Comparison of ENCODE assay signal across 8 cellular contexts in the genomic region with DNA sequence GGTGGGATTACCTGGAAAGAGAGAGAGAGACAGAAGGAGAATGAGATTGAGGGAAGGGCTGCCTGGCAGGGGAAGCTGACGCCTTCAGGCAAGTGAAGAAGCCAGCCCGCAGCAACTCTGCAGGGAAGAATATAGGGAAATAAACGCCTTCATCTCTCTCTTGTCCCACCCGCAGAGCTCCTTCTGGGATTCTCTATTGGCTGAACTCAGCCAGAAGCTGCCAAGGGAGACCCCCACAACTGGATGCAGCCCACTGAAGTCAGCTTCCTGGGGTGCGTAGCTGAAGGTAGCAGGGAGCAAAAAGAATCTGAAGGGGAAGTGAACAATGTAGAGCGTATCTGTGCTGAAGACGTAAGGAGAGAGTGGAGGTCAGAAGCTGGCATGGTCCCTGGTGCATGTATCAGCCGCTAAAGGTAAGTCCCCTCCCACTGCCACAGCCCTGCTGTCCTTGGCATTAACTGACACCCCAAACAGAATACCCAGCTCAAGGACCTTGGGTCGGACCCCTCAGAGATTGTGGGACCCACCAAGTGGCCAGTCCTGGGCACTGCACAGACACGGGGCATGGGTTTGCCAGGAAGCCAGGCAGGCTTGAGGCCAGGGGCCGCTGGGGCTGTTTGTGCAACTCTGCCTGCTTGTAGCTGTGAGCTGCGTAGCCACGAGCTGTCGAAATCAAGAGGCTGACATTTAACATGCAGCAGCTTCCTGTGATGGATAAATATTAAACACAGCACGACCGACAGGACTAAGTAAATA.
A peak's percentile ranks its signal among the peaks of the same experiment; 100 is the strongest.
DNase-seq lines count a peak whose midpoint lies in the region; ATAC-seq, FAIRE-seq and TF ChIP-seq lines count a peak whose summit lies in the region.

No MANE protein-coding gene starts in this region.

- no peaks in the 10 kb centered on the region for H3K79me2 ChIP-seq in HepG2 (ENCODE audit: insufficient read depth, low read length)

- FAIRE-seq in HepG2 (lab: Jason Lieb, UNC) (no peak), GM12892 (lab: Jason Lieb, UNC) (no peak)

- peak; percentile 73 for DNase-seq in Right ventricle myocardium inferior (ENCODE audit: missing footprints)
- no peak for DNase-seq in cardiac septum (ENCODE audit: low spot score)
- peak; percentile 68 for DNase-seq in brain pericyte (ENCODE audit: low read depth, low spot score)
- DNase-seq in HepG2 (ENCODE audit: low spot score) = peak; percentile 6
- DNase-seq in GM12892 (ENCODE audit: insufficient read length) = no peak
- no peak for DNase-seq in activated CD4-positive, alpha-beta T cell treated with anti-CD3 and anti-CD28 coated beads, Interleukin-2, amount 10 ng/mL, durations not matched to agents 7 days and 5 days

- no peak overlapping the region for H2AFZ ChIP-seq in HepG2 (ENCODE audit: low read length)

- H3K4me2 ChIP-seq in HepG2 (ENCODE audit: low read depth, low read length) = no peak overlapping the region

- POLR2A ChIA-PET in HepG2 (lab: Yijun Ruan, JAX) = no interaction called here
- POLR2A ChIA-PET in activated CD4-positive, alpha-beta T cell treated with anti-CD3 and anti-CD28 coated beads, Interleukin-2, amount 10 ng/mL, durations not matched to agents 7 days and 5 days (lab: Charles Lee) = no interaction called here

- no peaks in the 10 kb centered on the region for H4K20me1 ChIP-seq in HepG2 (ENCODE audit: insufficient read depth, low read length)

- peaks cover 3% of the 10 kb centered on the region for H3K27me3 Mint-ChIP-seq in activated CD4-positive, alpha-beta T cell treated with anti-CD3 and anti-CD28 coated beads, Interleukin-2, amount 10 ng/mL, durations not matched to agents 7 days and 5 days

- in situ Hi-C loops in HepG2 (cut with HindIII; ENCODE audit: extremely low pct_ligation_motif_present, low pct_unique_long_range_greater_than_20kb) = no loop called here

- TF ChIP-seq POLR2A in HepG2 (IDR thresholded peaks at IDR 0.05; ENCODE audit: insufficient read depth in 1 of 2, low read depth in 2 of 2, low read length in 2 of 2) (no peak), GM12892 (IDR thresholded peaks at IDR 0.05; ENCODE audit: low read depth, low read length) (no peak)

- ATAC-seq in Right ventricle myocardium inferior (peak; percentile 87), HepG2 (peak; percentile 82), HG03460 (IDR thresholded peaks at IDR 0.05; ENCODE audit: unreplicated experiment) (no peak), GM18870 (IDR thresholded peaks at IDR 0.05; ENCODE audit: unreplicated experiment) (no peak)

- no peak overlapping the region for H3K9ac ChIP-seq in HepG2 (ENCODE audit: insufficient read depth, low read depth, low read length)

- peak; percentile 15; the same call in 1 of the 2 replicates for TF ChIP-seq CTCF in HepG2 (CRISPR knock-in tag; IDR thresholded peaks at IDR 0.05)

- no peaks in the 10 kb centered on the region for H3K36me3 Mint-ChIP-seq in activated CD4-positive, alpha-beta T cell treated with anti-CD3 and anti-CD28 coated beads, Interleukin-2, amount 10 ng/mL, durations not matched to agents 7 days and 5 days (ENCODE audit: low read depth)

- no TSS peak for BruUV-seq in HepG2 (replicated peaks; lab: Mats Ljungman, UMichigan)

- H3K4me3 Mint-ChIP-seq in activated CD4-positive, alpha-beta T cell treated with anti-CD3 and anti-CD28 coated beads, Interleukin-2, amount 10 ng/mL, durations not matched to agents 7 days and 5 days = no peak overlapping the region

- H3K4me1 Mint-ChIP-seq in activated CD4-positive, alpha-beta T cell treated with anti-CD3 and anti-CD28 coated beads, Interleukin-2, amount 10 ng/mL, durations not matched to agents 7 days and 5 days = no peaks in the 10 kb centered on the region

- no peak overlapping the region for H3K27ac ChIP-seq in HepG2 (ENCODE audit: extremely low read length, insufficient read depth, low read length)

- no peaks in the 10 kb centered on the region for H3K4me1 ChIP-seq in HepG2 (ENCODE audit: insufficient read depth, low read length)

- no peaks in the 10 kb centered on the region for H3K9me3 ChIP-seq in HepG2 (ENCODE audit: low read length)

- no peak overlapping the region for H3K4me3 ChIP-seq in HepG2 (replicated peaks in 1 of 3; ENCODE audit: insufficient read depth in 1 of 3, low read depth in 2 of 3, low read length in 3 of 3)

- no peak for TF ChIP-seq EP300 in HepG2 (IDR thresholded peaks at IDR 0.05; ENCODE audit: low read depth in 2 of 2, low read length in 2 of 2)
- no peak for TF ChIP-seq EP300 in HepG2 (CRISPR knock-in tag; IDR thresholded peaks at IDR 0.05; ENCODE audit: borderline replicate concordance)

- no peaks in the 10 kb centered on the region for H3K27me3 ChIP-seq in HepG2 (ENCODE audit: control insufficient read depth in 1 of 2, insufficient read depth in 2 of 2, low read length in 2 of 2)

- no peaks in the 10 kb centered on the region for H3K36me3 ChIP-seq in HepG2 (replicated peaks in 1 of 2; ENCODE audit: control insufficient read depth in 1 of 2, insufficient read depth in 2 of 2, low read length in 2 of 2)

- TF ChIP-seq RAD21 in HepG2 (CRISPR knock-in tag; IDR thresholded peaks at IDR 0.05) = no peak

- H3K27ac Mint-ChIP-seq in activated CD4-positive, alpha-beta T cell treated with anti-CD3 and anti-CD28 coated beads, Interleukin-2, amount 10 ng/mL, durations not matched to agents 7 days and 5 days = no peak overlapping the region

- CTCF ChIA-PET in HepG2 (lab: Yijun Ruan, JAX; ENCODE audit: low intra/inter-chr PET ratio, low total read pairs) = no interaction called here
- CTCF ChIA-PET in activated CD4-positive, alpha-beta T cell treated with anti-CD3 and anti-CD28 coated beads, Interleukin-2, amount 10 ng/mL, durations not matched to agents 7 days and 5 days (lab: Charles Lee) = no interaction called here

- intact Hi-C loops in Right ventricle myocardium inferior (cut with DNase I) (no loop called here), cardiac septum (cut with DNase I) (no loop called here), HepG2 (cut with micrococcal nuclease; ENCODE audit: unreplicated experiment) (no loop called here)

- WGBS in HepG2 (ENCODE audit: low lambda C conversion rate) = 43% methylated on average over 10 of the region's 16 CpGs

- no peaks in the 10 kb centered on the region for H3K9me3 Mint-ChIP-seq in activated CD4-positive, alpha-beta T cell treated with anti-CD3 and anti-CD28 coated beads, Interleukin-2, amount 10 ng/mL, durations not matched to agents 7 days and 5 days

TF ChIP-seq in HepG2, 621 proteins besides CTCF, POLR2A, EP300 and RAD21:
- peak; percentile 15; the same call in 1 of the 2 replicates for TF ChIP-seq STAG1 (CRISPR knock-in tag; IDR thresholded peaks at IDR 0.05)
- TF ChIP-seq ZNF335 (CRISPR knock-in tag; IDR thresholded peaks at IDR 0.05) = no peak

Comparison
In these comparisons a context has a peak if more than half of its experiments do, and no peak if none do; other contexts are left out.
1. DNase-seq: peak in Right ventricle myocardium inferior (single experiment), brain pericyte (single experiment) and HepG2 (single experiment); none in cardiac septum (single experiment), GM12892 (single experiment) and activated CD4-positive, alpha-beta T cell treated with anti-CD3 and anti-CD28 coated beads, Interleukin-2, amount 10 ng/mL, durations not matched to agents 7 days and 5 days (single experiment).
2. ATAC-seq: peak in Right ventricle myocardium inferior (single experiment) and HepG2 (single experiment); none in HG03460 (single experiment) and GM18870 (single experiment).